In the genomic region with DNA sequence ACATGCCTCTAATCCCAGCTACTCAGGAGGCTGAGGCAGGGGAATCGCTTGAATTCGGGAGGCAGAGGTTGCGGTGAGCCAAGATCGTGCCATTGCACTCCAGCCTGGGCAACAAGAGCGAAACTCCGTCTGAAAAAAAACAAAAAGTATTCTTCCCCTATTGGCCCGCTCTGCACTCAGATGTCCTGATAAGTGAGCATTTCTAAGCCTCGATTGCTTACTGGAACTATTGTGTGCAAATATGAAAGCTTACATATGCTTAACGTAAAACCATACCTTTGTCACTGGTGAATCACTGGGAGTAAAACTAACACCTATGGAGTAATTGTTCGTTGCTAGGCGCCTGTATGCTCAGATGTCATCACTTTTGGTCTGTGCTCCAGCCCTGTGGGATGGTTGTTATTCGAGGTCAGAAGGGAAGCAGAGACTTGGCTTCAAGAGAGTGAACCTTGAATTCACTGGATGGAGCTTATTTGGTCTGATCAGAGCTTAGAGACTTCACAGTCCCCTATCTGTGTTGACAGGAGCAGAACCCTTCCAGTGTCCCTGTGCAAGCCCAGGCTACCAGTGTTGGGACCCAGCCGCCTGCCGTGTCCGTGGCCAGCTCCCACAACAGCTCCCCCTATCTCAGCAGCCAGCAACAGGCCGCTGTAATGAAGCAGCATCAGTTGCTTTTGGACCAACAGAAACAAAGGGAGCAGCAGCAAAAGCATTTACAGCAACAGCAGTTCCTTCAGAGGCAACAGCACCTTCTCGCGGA, we compare ENCODE assay signal across 12 cellular contexts. TPM values are rescaled to one million over a fixed set of nuclear protein-coding genes. Genes with fewer than 3 reads are reported as not detected.
DNase-seq lines count a peak whose midpoint lies in the region; ATAC-seq and TF ChIP-seq lines count a peak whose summit lies in the region.
"Had no signal": no experiment of that assay in that cellular context is flagged by ENCODE, and none has a peak within 500 bp of the region (broad histone marks: within the 10 kb centered on the region; RNA-seq: fewer than 3 reads in every experiment).

No MANE protein-coding gene starts in this region.

- H2AFZ ChIP-seq in SK-N-SH (ENCODE audit: low read depth), result no peak overlapping the region

- TF ChIP-seq CTCF in SK-N-SH (IDR thresholded peaks at IDR 0.05), result no peak; the same call in 1 of the 2 replicates
- peak; percentile 15 for TF ChIP-seq CTCF in HFF-Myc (IDR thresholded peaks at IDR 0.05; ENCODE audit: low read depth, low read length, missing control alignments)
- TF ChIP-seq CTCF in nephron progenitor cell (IDR thresholded peaks at IDR 0.05), result no peak

- no peak for ATAC-seq in SK-N-SH treated with all-trans-retinoic acid at 6 μM for 48 hours
- ATAC-seq: gastroesophageal sphincter, left colon had no signal

- H3K9me3 ChIP-seq in SK-N-SH, result no peaks in the 10 kb centered on the region
- H3K9me3 ChIP-seq: gastroesophageal sphincter, upper lobe of right lung had no signal

- peak overlapping the region; percentile 45 for H3K27ac Mint-ChIP-seq in dendritic cell treated with granulocyte-macrophage colony-stimulating factor and Interleukin-4, amounts not matched to agents 40 ng/mL and 50 ng/mL, for 4 days
- H3K27ac Mint-ChIP-seq in nephron progenitor cell, result peak overlapping the region; percentile 21

- H3K27me3 Mint-ChIP-seq in dendritic cell treated with granulocyte-macrophage colony-stimulating factor and Interleukin-4, amounts not matched to agents 40 ng/mL and 50 ng/mL, for 4 days, result no peaks in the 10 kb centered on the region
- H3K27me3 Mint-ChIP-seq in nephron progenitor cell (ENCODE audit: low read depth, poor library complexity), result no peaks in the 10 kb centered on the region

- H4K20me1 ChIP-seq in SK-N-SH (ENCODE audit: insufficient read depth), result peaks cover 2% of the 10 kb centered on the region; the same call in 1 of the 2 replicates

- H3K9me3 Mint-ChIP-seq in dendritic cell treated with granulocyte-macrophage colony-stimulating factor and Interleukin-4, amounts not matched to agents 40 ng/mL and 50 ng/mL, for 4 days, result no peaks in the 10 kb centered on the region
- H3K9me3 Mint-ChIP-seq in nephron progenitor cell, result no peaks in the 10 kb centered on the region

- peaks cover 79% of the 10 kb centered on the region for H3K36me3 Mint-ChIP-seq in dendritic cell treated with granulocyte-macrophage colony-stimulating factor and Interleukin-4, amounts not matched to agents 40 ng/mL and 50 ng/mL, for 4 days (ENCODE audit: low read depth)
- peaks cover 65% of the 10 kb centered on the region for H3K36me3 Mint-ChIP-seq in nephron progenitor cell (ENCODE audit: low read depth)

- H3F3A ChIP-seq in SK-N-SH (replicated peaks; ENCODE audit: insufficient read depth), result peaks cover 21% of the 10 kb centered on the region

- H3K36me3 ChIP-seq in SK-N-SH (replicated peaks in 1 of 2; ENCODE audit: control insufficient read depth in 1 of 2, insufficient read depth in 2 of 2, low read length in 1 of 2), result peaks cover 40 to 44% of the 10 kb centered on the region in 2 experiments

- 97% methylated on average over 18 of the region's 18 CpGs for WGBS in SK-N-SH (ENCODE audit: low lambda C conversion rate)

- peaks cover 99% of the 10 kb centered on the region for H3K4me1 Mint-ChIP-seq in dendritic cell treated with granulocyte-macrophage colony-stimulating factor and Interleukin-4, amounts not matched to agents 40 ng/mL and 50 ng/mL, for 4 days (ENCODE audit: low read depth)
- H3K4me1 Mint-ChIP-seq in nephron progenitor cell, result peaks cover 11% of the 10 kb centered on the region

- peaks cover 72% of the 10 kb centered on the region for H3K79me2 ChIP-seq in SK-N-SH (ENCODE audit: insufficient read depth)

- TF ChIP-seq EP300 in SK-N-SH (IDR thresholded peaks at IDR 0.05; ENCODE audit: borderline replicate concordance in 1 of 2, low read depth in 1 of 2, low read length in 1 of 2), result no peak

- H3K27ac ChIP-seq in SK-N-SH (ENCODE audit: low read depth in 2 of 2, low read length in 1 of 2), result no peak overlapping the region
- H3K27ac ChIP-seq: gastroesophageal sphincter, upper lobe of right lung had no signal

- no peak for TF ChIP-seq RAD21 in SK-N-SH (IDR thresholded peaks at IDR 0.05; ENCODE audit: low read length)

- no peak overlapping the region for H3K4me3 ChIP-seq in SK-N-SH (ENCODE audit: low read depth in 2 of 2, low read length in 1 of 2)
- H3K4me3 ChIP-seq in HFF-Myc (replicated peaks; ENCODE audit: low read depth, low read length), result no peak overlapping the region
- H3K4me3 ChIP-seq: gastroesophageal sphincter, upper lobe of right lung had no signal

- no peaks in the 10 kb centered on the region for H3K9me2 ChIP-seq in SK-N-SH

- CTCF ChIA-PET in SK-N-SH (lab: Yijun Ruan, JAX), result interaction anchor here (1.0 to 2.3 kb wide), 9 partner anchors 9 to 119 kb away, joined by 3 to 6 read pairs (median 3); no protein-coding TSS in a partner anchor

- peak; percentile 34 for DNase-seq in SK-N-SH
- DNase-seq in HFF-Myc (ENCODE audit: extremely low read depth, low read depth), result no peak
- DNase-seq in nephron progenitor cell, result no peak
- no peak for DNase-seq in activated effector memory CD4-positive, alpha-beta T cell treated with anti-CD3 and anti-CD28 coated beads, Interleukin-2, amount 50 U/mL, for 16 hours
- no peak for DNase-seq in NCI-H510A treated with DMSO at 0.1 percent for 48 hours (lab: John Stamatoyannopoulos, UW)
- no peak for DNase-seq in GM03348 (ENCODE audit: low spot score)
- DNase-seq: left colon, NCI-H2227 treated with DMSO at 0.1 percent for 48 hours, upper lobe of right lung had no signal

- peaks cover 24 to 37% of the 10 kb centered on the region in 2 experiments; a peak in 3 of 4 replicates for H3K4me1 ChIP-seq in SK-N-SH (ENCODE audit: control insufficient read depth in 1 of 2, insufficient read depth in 2 of 2, low read depth in 1 of 2, low read length in 1 of 2)

- no peak overlapping the region for H3K4me3 Mint-ChIP-seq in dendritic cell treated with granulocyte-macrophage colony-stimulating factor and Interleukin-4, amounts not matched to agents 40 ng/mL and 50 ng/mL, for 4 days
- no peak overlapping the region for H3K4me3 Mint-ChIP-seq in nephron progenitor cell

- H3K4me2 ChIP-seq in SK-N-SH, result no peak overlapping the region

- POLR2A ChIA-PET in SK-N-SH (lab: Yijun Ruan, JAX), result no interaction called here

- no peaks in the 10 kb centered on the region for H3K27me3 ChIP-seq in SK-N-SH (ENCODE audit: insufficient read depth)
- H3K27me3 ChIP-seq: gastroesophageal sphincter, upper lobe of right lung had no signal

- intact Hi-C loops in dendritic cell treated with granulocyte-macrophage colony-stimulating factor and Interleukin-4, amounts not matched to agents 40 ng/mL and 50 ng/mL, for 4 days (cut with micrococcal nuclease), result no loop called here

- H3K9ac ChIP-seq in SK-N-SH, result no peak overlapping the region

TF ChIP-seq in SK-N-SH, 30 proteins besides CTCF, POLR2A, EP300 and RAD21:
- TF ChIP-seq NRF1 (IDR thresholded peaks at IDR 0.05; ENCODE audit: low read depth, low read length), result no peak
- TF ChIP-seq, protein P1, sequence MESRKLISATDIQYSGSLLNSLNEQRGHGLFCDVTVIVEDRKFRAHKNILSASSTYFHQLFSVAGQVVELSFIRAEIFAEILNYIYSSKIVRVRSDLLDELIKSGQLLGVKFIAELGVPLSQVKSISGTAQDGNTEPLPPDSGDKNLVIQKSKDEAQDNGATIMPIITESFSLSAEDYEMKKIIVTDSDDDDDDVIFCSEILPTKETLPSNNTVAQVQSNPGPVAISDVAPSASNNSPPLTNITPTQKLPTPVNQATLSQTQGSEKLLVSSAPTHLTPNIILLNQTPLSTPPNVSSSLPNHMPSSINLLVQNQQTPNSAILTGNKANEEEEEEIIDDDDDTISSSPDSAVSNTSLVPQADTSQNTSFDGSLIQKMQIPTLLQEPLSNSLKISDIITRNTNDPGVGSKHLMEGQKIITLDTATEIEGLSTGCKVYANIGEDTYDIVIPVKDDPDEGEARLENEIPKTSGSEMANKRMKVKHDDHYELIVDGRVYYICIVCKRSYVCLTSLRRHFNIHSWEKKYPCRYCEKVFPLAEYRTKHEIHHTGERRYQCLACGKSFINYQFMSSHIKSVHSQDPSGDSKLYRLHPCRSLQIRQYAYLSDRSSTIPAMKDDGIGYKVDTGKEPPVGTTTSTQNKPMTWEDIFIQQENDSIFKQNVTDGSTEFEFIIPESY (IDR thresholded peaks at IDR 0.05; ENCODE audit: borderline replicate concordance, low read depth), result no peak
- TF ChIP-seq POLR2AphosphoS5 (IDR thresholded peaks at IDR 0.05; ENCODE audit: low read depth, low read length), result no peak
- no peak for TF ChIP-seq GATA2 (CRISPR knock-in tag; IDR thresholded peaks at IDR 0.05)

TF ChIP-seq in SK-N-SH treated with all-trans-retinoic acid at 6 μM for 48 hours, 23 proteins besides CTCF, POLR2A, EP300 and RAD21:
- TF ChIP-seq ZFP3 (CRISPR knock-in tag; IDR thresholded peaks at IDR 0.05), result no peak
- no peak for TF ChIP-seq RARB (CRISPR knock-in tag; IDR thresholded peaks at IDR 0.05)
- no peak for TF ChIP-seq PPARA (CRISPR knock-in tag; IDR thresholded peaks at IDR 0.05; ENCODE audit: borderline replicate concordance)

RNA-seq across cellular contexts. Expression of a gene that starts 25.3 kb away (rescaled TPM):
- 0.34 and 0.43 TPM in 2 replicates for polyA plus RNA-seq in SK-N-SH (2012; rRNA removed)
- polyA plus RNA-seq in SK-N-SH (2012; cell fraction: cytosol; rRNA removed), result 0.14 TPM in 1 of 2 replicates, not detected in the other
- 0.67 and 0.75 TPM in 2 replicates for polyA plus RNA-seq in SK-N-SH (2012; cell fraction: nucleus; rRNA removed)

RNA-seq across cellular contexts. Expression of a gene that starts 35.9 kb away (rescaled TPM):
- 4.4 and 8.1 TPM in 2 replicates for polyA plus RNA-seq in SK-N-SH (2012; rRNA removed)
- 4.1 and 5.5 TPM in 2 replicates for polyA plus RNA-seq in SK-N-SH (2012; cell fraction: cytosol; rRNA removed)
- polyA plus RNA-seq in SK-N-SH (2012; cell fraction: nucleus; rRNA removed), result 11.6 and 12.4 TPM in 2 replicates

RNA-seq across cellular contexts. Expression of a gene that starts 38.2 kb away (rescaled TPM):
- 174 and 190 TPM in 2 replicates for polyA plus RNA-seq in SK-N-SH (2012; rRNA removed)
- 120 and 170 TPM in 2 replicates for polyA plus RNA-seq in SK-N-SH (2012; cell fraction: cytosol; rRNA removed)
- polyA plus RNA-seq in SK-N-SH (2012; cell fraction: nucleus; rRNA removed), result 434 and 545 TPM in 2 replicates

RNA-seq across cellular contexts. Expression of a gene that starts 52.2 kb away (rescaled TPM):
- 181 and 185 TPM in 2 replicates for polyA plus RNA-seq in SK-N-SH (2012; rRNA removed)
- polyA plus RNA-seq in SK-N-SH (2012; cell fraction: cytosol; rRNA removed), result 98.5 and 121 TPM in 2 replicates
- 413 and 442 TPM in 2 replicates for polyA plus RNA-seq in SK-N-SH (2012; cell fraction: nucleus; rRNA removed)
